In genomic region chr3:48464713-48465221, GRCh38 we compare ENCODE assay signal across 8 cellular contexts. TPM values are rescaled to one million over a fixed set of nuclear protein-coding genes. Genes with fewer than 3 reads are reported as not detected.
DNase-seq lines count a peak whose midpoint lies in the region; ATAC-seq and TF ChIP-seq lines count a peak whose summit lies in the region.

No MANE protein-coding gene starts in this region.

- H3K56ac ChIP-seq in mesendoderm (ENCODE audit: low read length), result no peak overlapping the region

- no peaks in the 10 kb centered on the region for H3K27me3 ChIP-seq in CD8-positive, alpha-beta memory T cell (ENCODE audit: insufficient read depth, low read length, poor library complexity, severe bottlenecking)
- H3K27me3 ChIP-seq in right cardiac atrium (ENCODE audit: control insufficient read depth, insufficient read depth) (no peaks in the 10 kb centered on the region), mesendoderm (ENCODE audit: insufficient read depth, low read length, poor library complexity) (no peaks in the 10 kb centered on the region)

- H3K9me3 Mint-ChIP-seq in CD8-positive, alpha-beta memory T cell, result no peaks in the 10 kb centered on the region
- no peaks in the 10 kb centered on the region for H3K9me3 Mint-ChIP-seq in WTC11

- no peak overlapping the region for H3K18ac ChIP-seq in mesendoderm (ENCODE audit: low read length)

- H2AK5ac ChIP-seq in mesendoderm (ENCODE audit: low read length), result no peak overlapping the region

- H2BK5ac ChIP-seq in mesendoderm (ENCODE audit: low read length), result no peak overlapping the region

- WGBS in right cardiac atrium, result 90% methylated on average over 17 of the region's 17 CpGs
- no CpG with 5 or more reads among the region's 17 CpGs for WGBS in mesendoderm (ENCODE audit: extremely low coverage, insufficient coverage, low lambda C conversion rate)

- no peak for TF ChIP-seq CTCF in WTC11 (IDR thresholded peaks at IDR 0.05)

- H3K36me3 Mint-ChIP-seq in CD8-positive, alpha-beta memory T cell, result peaks cover 0 to 57% (median 9%) of the 10 kb centered on the region in 3 donors
- H3K36me3 Mint-ChIP-seq in WTC11, result peaks cover 30% of the 10 kb centered on the region

- ATAC-seq in WTC11 (no peak), right cardiac atrium (no peak), sciatic nerve (no peak)

- no peak overlapping the region for H3K9ac ChIP-seq in mesendoderm (ENCODE audit: low read length)

- peak overlapping the region in 6 of 8 donors; percentile 96 to 99 (median 98) for H3K27ac Mint-ChIP-seq in CD8-positive, alpha-beta memory T cell
- peak overlapping the region; percentile 97 for H3K27ac Mint-ChIP-seq in WTC11

- peaks cover 1% of the 10 kb centered on the region for H3K79me2 ChIP-seq in mesendoderm (ENCODE audit: control insufficient read depth, insufficient read depth, low read length)

- H4K5ac ChIP-seq in mesendoderm (ENCODE audit: low read length), result no peak overlapping the region

- no peak overlapping the region for H3K27ac ChIP-seq in CD8-positive, alpha-beta memory T cell (ENCODE audit: low read depth, low read length)
- H3K27ac ChIP-seq in right cardiac atrium (ENCODE audit: low read length) (peak overlapping the region; percentile 98), mesendoderm (ENCODE audit: low read depth, low read length) (no peak overlapping the region)

- CTCF ChIA-PET in CD8-positive, alpha-beta memory T cell (lab: Charles Lee), result no interaction called here
- CTCF ChIA-PET in WTC11 (lab: Charles Lee), result interaction anchor here (0.6 to 3.0 kb wide), 9 partner anchors 8 to 93 kb away, joined by 3 to 23 read pairs (median 5); no protein-coding TSS in a partner anchor

- no peaks in the 10 kb centered on the region for H3K9me3 ChIP-seq in CD8-positive, alpha-beta memory T cell (ENCODE audit: low read length)
- no peaks in the 10 kb centered on the region for H3K9me3 ChIP-seq in right cardiac atrium (ENCODE audit: control insufficient read depth, low read length)

- POLR2A ChIA-PET in CD8-positive, alpha-beta memory T cell (lab: Charles Lee), result no interaction called here
- POLR2A ChIA-PET in WTC11 (lab: Charles Lee), result interaction anchor here (2.1 kb wide), 1 partner anchor 18 kb away, joined by 8 read pairs; the partner anchor contains the start of gene ATRIP

- no peak overlapping the region for H4K8ac ChIP-seq in mesendoderm (ENCODE audit: low read depth, low read length)

- no peak overlapping the region for H3K23ac ChIP-seq in mesendoderm (ENCODE audit: low read length)

- intact Hi-C loops in right cardiac atrium (cut with DNase I), result loop anchor here (2.0 to 5.0 kb wide), 4 partner anchors 38 to 84 kb away; partner anchors contain the start of gene SHISA5 (in 2 of the 4)
- intact Hi-C loops in sciatic nerve (cut with DNase I), result loop anchor here (5.0 kb wide), 1 partner anchor 83 kb away; no protein-coding TSS in a partner anchor

- no peak overlapping the region for H3K4me3 ChIP-seq in CD8-positive, alpha-beta memory T cell (ENCODE audit: low read length)
- H3K4me3 ChIP-seq in right cardiac atrium (ENCODE audit: low read length) (no peak overlapping the region), mesendoderm (ENCODE audit: low read length) (no peak overlapping the region)

- no peak overlapping the region for H3K4me2 ChIP-seq in mesendoderm (ENCODE audit: low read length)

- no peak overlapping the region for H3K4ac ChIP-seq in mesendoderm (ENCODE audit: low read depth, low read length)

- peaks cover 5% of the 10 kb centered on the region for H3K79me1 ChIP-seq in mesendoderm (ENCODE audit: low read length)

- H3K36me3 ChIP-seq in CD8-positive, alpha-beta memory T cell (ENCODE audit: insufficient read depth, low read length), result peaks cover 37% of the 10 kb centered on the region
- H3K36me3 ChIP-seq in mesendoderm (ENCODE audit: control insufficient read depth, insufficient read depth, low read length), result peaks cover 4% of the 10 kb centered on the region

- H3K4me1 ChIP-seq in CD8-positive, alpha-beta memory T cell (ENCODE audit: insufficient read depth, low read length), result peaks cover 44% of the 10 kb centered on the region
- H3K4me1 ChIP-seq in right cardiac atrium (ENCODE audit: control insufficient read depth, insufficient read depth, low read length), result peaks cover 5% of the 10 kb centered on the region
- H3K4me1 ChIP-seq in mesendoderm (ENCODE audit: control insufficient read depth, low read depth, low read length), result peaks cover 2% of the 10 kb centered on the region

- no peak for DNase-seq in CD8-positive, alpha-beta memory T cell
- DNase-seq in WTC11 (ENCODE audit: low spot score) (no peak), right cardiac atrium (peak; percentile 43 to 69 (median 69)), sciatic nerve (ENCODE audit: low spot score) (peak; percentile 68), NCI-H1092 treated with DMSO at 0.1 percent for 48 hours (lab: John Stamatoyannopoulos, UW) (no peak), mesendoderm (no peak), SKM-1 treated with dmso at 0.1 percent for 144 hours (lab: John Stamatoyannopoulos, UW; ENCODE audit: unreplicated experiment) (no peak), NCI-H1048 (lab: John Stamatoyannopoulos, UW) (no peak)

- H3K4me1 Mint-ChIP-seq in CD8-positive, alpha-beta memory T cell, result peaks cover 37 to 56% (median 53%) of the 10 kb centered on the region in 3 donors
- peaks cover 18% of the 10 kb centered on the region for H3K4me1 Mint-ChIP-seq in WTC11

- no peak overlapping the region for H2BK120ac ChIP-seq in mesendoderm (ENCODE audit: low read depth, low read length)

- peak overlapping the region in 2 of 7 donors; percentile 68 to 73 for H3K4me3 Mint-ChIP-seq in CD8-positive, alpha-beta memory T cell
- H3K4me3 Mint-ChIP-seq in WTC11, result no peak overlapping the region

- H3K27me3 Mint-ChIP-seq in CD8-positive, alpha-beta memory T cell, result no peaks in the 10 kb centered on the region
- no peaks in the 10 kb centered on the region for H3K27me3 Mint-ChIP-seq in WTC11 (ENCODE audit: low read depth)

- no peak overlapping the region for H2BK15ac ChIP-seq in mesendoderm (replicated peaks; ENCODE audit: low read depth)

TF ChIP-seq in WTC11, 78 proteins besides CTCF, POLR2A, EP300 and RAD21 (continues in another document):
- TF ChIP-seq GABPB1 (CRISPR knock-in tag; IDR thresholded peaks at IDR 0.05) (no peak), E2F1 (CRISPR knock-in tag; IDR thresholded peaks at IDR 0.05) (no peak), SMAD4 (CRISPR knock-in tag; IDR thresholded peaks at IDR 0.05) (no peak), PRRX2 (CRISPR knock-in tag; IDR thresholded peaks at IDR 0.05) (no peak), MLX (CRISPR knock-in tag; IDR thresholded peaks at IDR 0.05) (no peak), IRF1 (CRISPR knock-in tag; IDR thresholded peaks at IDR 0.05) (no peak), ZNF121 (CRISPR knock-in tag; IDR thresholded peaks at IDR 0.05) (no peak)

RNA-seq across cellular contexts. Expression of gene ATRIP, which starts 18.2 kb away (rescaled TPM):
- total RNA-seq in CD8-positive, alpha-beta memory T cell, result 10 to 100 TPM; 22.1 to 22.8 TPM
- 13.4 TPM for polyA plus RNA-seq in CD8-positive, alpha-beta memory T cell
- 15.5 to 18.2 TPM (median 15.6 TPM) in 3 replicates for total RNA-seq in WTC11 (2021)
- 1 to 10 TPM; 4.0 to 5.2 (median 4.3) TPM for total RNA-seq in right cardiac atrium
- polyA plus RNA-seq in right cardiac atrium, result 3.5 TPM
- 7.5 TPM for total RNA-seq in sciatic nerve
- polyA plus RNA-seq in mesendoderm (2013, experiment 1 of 2), result 15.5 TPM
- 16.0 TPM for polyA plus RNA-seq in mesendoderm (2013, experiment 2 of 2)

RNA-seq across cellular contexts. Expression of gene TMA7, which starts 24.7 kb away (rescaled TPM):
- 100 to 1,000 TPM; 420 to 494 TPM for total RNA-seq in CD8-positive, alpha-beta memory T cell
- 826 TPM for polyA plus RNA-seq in CD8-positive, alpha-beta memory T cell
- total RNA-seq in WTC11 (2021), result 281 to 318 TPM (median 285 TPM) in 3 replicates
- 100 to 1,000 TPM; 187 to 270 (median 216) TPM for total RNA-seq in right cardiac atrium
- polyA plus RNA-seq in right cardiac atrium, result 526 TPM
- total RNA-seq in sciatic nerve, result 154 TPM
- polyA plus RNA-seq in mesendoderm (2013, experiment 1 of 2), result 1,066 TPM
- 1,068 TPM for polyA plus RNA-seq in mesendoderm (2013, experiment 2 of 2)

RNA-seq across cellular contexts. Expression of gene CCDC51, which starts 24.8 kb away (rescaled TPM):
- 10 to 100 TPM; 24.2 to 26.0 TPM for total RNA-seq in CD8-positive, alpha-beta memory T cell
- polyA plus RNA-seq in CD8-positive, alpha-beta memory T cell, result 11.3 TPM
- total RNA-seq in WTC11 (2021) (23.9 to 25.1 TPM (median 24.7 TPM) in 3 replicates), right cardiac atrium (10 to 100 TPM in 3 of 4 donors, 1 to 10 TPM in 1; 8.7 to 11.5 (median 11.1) TPM), sciatic nerve (10.6 TPM)
- 11.2 TPM for polyA plus RNA-seq in right cardiac atrium
- polyA plus RNA-seq in mesendoderm (2013, experiment 1 of 2), result 17.5 TPM
- polyA plus RNA-seq in mesendoderm (2013, experiment 2 of 2), result 16.4 TPM

RNA-seq across cellular contexts. Expression of gene PLXNB1, which starts 34.9 kb away (rescaled TPM):
- 1 to 10 TPM; 3.1 to 5.5 TPM for total RNA-seq in CD8-positive, alpha-beta memory T cell
- 0.30 TPM for polyA plus RNA-seq in CD8-positive, alpha-beta memory T cell
- total RNA-seq in WTC11 (2021) (119 to 143 TPM (median 125 TPM) in 3 replicates), right cardiac atrium (10 to 100 TPM; 49.4 to 84.5 (median 55.0) TPM), sciatic nerve (121 TPM)
- polyA plus RNA-seq in right cardiac atrium, result 52.7 TPM
- 58.6 TPM for polyA plus RNA-seq in mesendoderm (2013, experiment 1 of 2)
- polyA plus RNA-seq in mesendoderm (2013, experiment 2 of 2), result 54.5 TPM

RNA-seq across cellular contexts. Expression of gene SHISA5, which starts 39.2 kb away (rescaled TPM):
- total RNA-seq in CD8-positive, alpha-beta memory T cell, result 100 to 1,000 TPM; 102 TPM
- polyA plus RNA-seq in CD8-positive, alpha-beta memory T cell, result 470 TPM
- 137 to 165 TPM (median 158 TPM) in 3 replicates for total RNA-seq in WTC11 (2021)
- total RNA-seq in right cardiac atrium, result 10 to 100 TPM; 72.9 to 93.1 (median 76.2) TPM
- polyA plus RNA-seq in right cardiac atrium, result 57.0 TPM
- total RNA-seq in sciatic nerve, result 138 TPM
- 181 TPM for polyA plus RNA-seq in mesendoderm (2013, experiment 1 of 2)
- 171 TPM for polyA plus RNA-seq in mesendoderm (2013, experiment 2 of 2)

Comparison
In these comparisons a context has a peak if more than half of its experiments do, and no peak if none do; other contexts are left out.
1. DNase-seq: peak in right cardiac atrium (3 of 3) and sciatic nerve (single experiment); none in CD8-positive, alpha-beta memory T cell (0 of 5), WTC11 (single experiment), NCI-H1092 treated with DMSO at 0.1 percent for 48 hours (single experiment), mesendoderm (single experiment), SKM-1 treated with dmso at 0.1 percent for 144 hours (single experiment) and NCI-H1048 (single experiment).